In genomic region chr14:91454155-91454554, GRCh38 we compare ENCODE assay signal across 14 cellular contexts.
"Had no signal": no experiment of that assay in that cellular context is flagged by ENCODE, and none has a peak within 500 bp of the region (broad histone marks: within the 10 kb centered on the region; RNA-seq: fewer than 3 reads in every experiment).

No MANE protein-coding gene starts in this region.

- H3K27ac ChIP-seq: colonic mucosa, epithelial cell of prostate, gastroesophageal sphincter, left lung, SJCRH30, transverse colon had no signal

- DNase-seq: activated CD4-positive, alpha-beta T cell treated with anti-CD3 and anti-CD28 coated beads for 48 hours; activated T-cell treated with anti-CD3 and anti-CD28 coated beads, Interleukin-2, amount 50 U/mL, for 4 hours; caudate nucleus; effector CD4-positive, alpha-beta T cell; left lung; posterior cingulate gyrus; SJCRH30; substantia nigra; T-helper 9 cell had no signal

- H3K4me1 ChIP-seq: colonic mucosa, gastroesophageal sphincter, left lung, SJCRH30, transverse colon had no signal

- H3K4me3 Mint-ChIP-seq: activated T-cell treated with anti-CD3 and anti-CD28 coated beads, Interleukin-2, amount 50 U/mL, for 4 hours; memory B cell had no signal

- H3K27me3 ChIP-seq: colonic mucosa, gastroesophageal sphincter, left lung, SJCRH30, transverse colon had no signal

- ATAC-seq: gastroesophageal sphincter, left lung had no signal

- H3K27ac Mint-ChIP-seq: memory B cell had no signal

- H3K9me3 ChIP-seq: colonic mucosa, gastroesophageal sphincter, left lung, SJCRH30, transverse colon had no signal

- H3K4me3 ChIP-seq: colonic mucosa, gastroesophageal sphincter, left lung, SJCRH30, transverse colon had no signal

- H3K27me3 Mint-ChIP-seq: memory B cell had no signal

- H3K9me3 Mint-ChIP-seq: activated T-cell treated with anti-CD3 and anti-CD28 coated beads, Interleukin-2, amount 50 U/mL, for 4 hours; memory B cell had no signal
